ENCODE assay signal across 8 cellular contexts in genomic region chr5:136132557-136133415, GRCh38. TPM values are rescaled to one million over a fixed set of nuclear protein-coding genes. Genes with fewer than 3 reads are reported as not detected.
A peak's percentile ranks its signal among the peaks of the same experiment; 100 is the strongest.
DNase-seq lines count a peak whose midpoint lies in the region; ATAC-seq and TF ChIP-seq lines count a peak whose summit lies in the region.

Gene SMAD5 (plus strand): TSS chr5:136132845. CDS start chr5:136153761, 20,916 bp downstream.

- H3K4me1 Mint-ChIP-seq in dendritic cell treated with granulocyte-macrophage colony-stimulating factor and Interleukin-4, amounts not matched to agents 40 ng/mL and 50 ng/mL, for 4 days (ENCODE audit: low read depth), result peaks cover 26% of the 10 kb centered on the region

- peak within 1 kb of the TSS; percentile 95 to 97 for H3K27ac ChIP-seq in left lung

- intact Hi-C loops in dendritic cell treated with granulocyte-macrophage colony-stimulating factor and Interleukin-4, amounts not matched to agents 40 ng/mL and 50 ng/mL, for 4 days (cut with micrococcal nuclease), result no loop called here
- intact Hi-C loops in left lung (cut with DNase I), result no loop called here

- H3K4me3 Mint-ChIP-seq in dendritic cell treated with granulocyte-macrophage colony-stimulating factor and Interleukin-4, amounts not matched to agents 40 ng/mL and 50 ng/mL, for 4 days, result peak within 1 kb of the TSS; percentile 95

- peaks cover 10 to 47% of the 10 kb centered on the region in 2 donors for H3K4me1 ChIP-seq in left lung

- no peaks in the 10 kb centered on the region for H3K36me3 ChIP-seq in BJ (ENCODE audit: control insufficient read depth, insufficient read depth, low read length)
- H3K36me3 ChIP-seq in left lung, result no peaks in the 10 kb centered on the region

- POLR2A ChIA-PET in BJ (lab: Charles Lee), result no interaction called here

- H3K9me3 Mint-ChIP-seq in dendritic cell treated with granulocyte-macrophage colony-stimulating factor and Interleukin-4, amounts not matched to agents 40 ng/mL and 50 ng/mL, for 4 days, result no peaks in the 10 kb centered on the region

- peaks cover 6% of the 10 kb centered on the region for H3K36me3 Mint-ChIP-seq in dendritic cell treated with granulocyte-macrophage colony-stimulating factor and Interleukin-4, amounts not matched to agents 40 ng/mL and 50 ng/mL, for 4 days (ENCODE audit: low read depth)

- CTCF ChIA-PET in BJ (lab: Yijun Ruan, JAX), result interaction anchor here (0.8 to 2.0 kb wide), 3 partner anchors 9 to 75 kb away, joined by 3 to 5 read pairs (median 3); no protein-coding TSS in a partner anchor

- no peaks in the 10 kb centered on the region for H3K27me3 ChIP-seq in BJ (ENCODE audit: control insufficient read depth, insufficient read depth, low read length)
- H3K27me3 ChIP-seq in left lung, result no peaks in the 10 kb centered on the region

- H3K4me3 ChIP-seq in BJ (ENCODE audit: low read depth, low read length) (peak within 1 kb of the TSS; percentile 94), left lung (peak within 1 kb of the TSS; percentile 89 to 90)

- DNase-seq in BJ (ENCODE audit: low read depth) (peak; percentile 71), GM19238 (ENCODE audit: insufficient read length, low spot score) (peak; percentile 98), NCI-H524 treated with DMSO at 0.1 percent for 48 hours (lab: John Stamatoyannopoulos, UW) (peak; percentile 28), left lung (peak; percentile 96 to 99)
- peak; percentile 30 to 37 for DNase-seq in activated CD4-positive, alpha-beta T cell treated with anti-CD3 and anti-CD28 coated beads, Interleukin-2, amount 50 U/mL, for 24 hours (ENCODE audit: low read depth in 1 of 2, low spot score in 1 of 2)
- peak; percentile 34 for DNase-seq in stimulated activated CD4-positive, alpha-beta T cell treated with anti-CD3 and anti-CD28 coated beads, Interleukin-2, amount 100 ng/mL, for 4 hours (ENCODE audit: low read depth)

- peaks cover 21% of the 10 kb centered on the region for H3K27me3 Mint-ChIP-seq in dendritic cell treated with granulocyte-macrophage colony-stimulating factor and Interleukin-4, amounts not matched to agents 40 ng/mL and 50 ng/mL, for 4 days

- H3K27ac Mint-ChIP-seq in dendritic cell treated with granulocyte-macrophage colony-stimulating factor and Interleukin-4, amounts not matched to agents 40 ng/mL and 50 ng/mL, for 4 days, result peak within 1 kb of the TSS; percentile 91

- ATAC-seq in HG03439 (IDR thresholded peaks at IDR 0.05; ENCODE audit: unreplicated experiment) (peak; percentile 93), left lung (peak; percentile 98)

- H3K9me3 ChIP-seq in left lung, result no peaks in the 10 kb centered on the region

- TF ChIP-seq CTCF in BJ (IDR thresholded peaks at IDR 0.05; ENCODE audit: insufficient read depth, low read depth, low read length), result no peak
- no peak for TF ChIP-seq CTCF in left lung (IDR thresholded peaks at IDR 0.05)

RNA-seq across cellular contexts. Expression of gene SMAD5, which starts in this region (rescaled TPM):
- polyA plus RNA-seq in BJ (2011; rRNA removed), result 34.3 and 66.8 TPM in 2 replicates
- 59.2 and 105 TPM in 2 replicates for polyA minus RNA-seq in BJ (2011; rRNA and poly(A)+ RNA removed)
- 10 to 100 TPM; 54.7 to 55.5 TPM for total RNA-seq in left lung

Comparison
In these comparisons a context has a peak if more than half of its experiments do, and no peak if none do; other contexts are left out.
1. Peak in every context shown above with its lines: DNase-seq, ATAC-seq, H3K4me3 ChIP-seq and H3K27ac ChIP-seq.
2. DNase-seq: peak in every context shown above with its lines; median percentile 98 in GM19238; 98 in left lung; 71 in BJ; 34 in stimulated activated CD4-positive, alpha-beta T cell treated with anti-CD3 and anti-CD28 coated beads, Interleukin-2, amount 100 ng/mL, for 4 hours; 34 in activated CD4-positive, alpha-beta T cell treated with anti-CD3 and anti-CD28 coated beads, Interleukin-2, amount 50 U/mL, for 24 hours; 28 in NCI-H524 treated with DMSO at 0.1 percent for 48 hours.